9 cellular contexts compared by ENCODE assay signal in the genomic region with DNA sequence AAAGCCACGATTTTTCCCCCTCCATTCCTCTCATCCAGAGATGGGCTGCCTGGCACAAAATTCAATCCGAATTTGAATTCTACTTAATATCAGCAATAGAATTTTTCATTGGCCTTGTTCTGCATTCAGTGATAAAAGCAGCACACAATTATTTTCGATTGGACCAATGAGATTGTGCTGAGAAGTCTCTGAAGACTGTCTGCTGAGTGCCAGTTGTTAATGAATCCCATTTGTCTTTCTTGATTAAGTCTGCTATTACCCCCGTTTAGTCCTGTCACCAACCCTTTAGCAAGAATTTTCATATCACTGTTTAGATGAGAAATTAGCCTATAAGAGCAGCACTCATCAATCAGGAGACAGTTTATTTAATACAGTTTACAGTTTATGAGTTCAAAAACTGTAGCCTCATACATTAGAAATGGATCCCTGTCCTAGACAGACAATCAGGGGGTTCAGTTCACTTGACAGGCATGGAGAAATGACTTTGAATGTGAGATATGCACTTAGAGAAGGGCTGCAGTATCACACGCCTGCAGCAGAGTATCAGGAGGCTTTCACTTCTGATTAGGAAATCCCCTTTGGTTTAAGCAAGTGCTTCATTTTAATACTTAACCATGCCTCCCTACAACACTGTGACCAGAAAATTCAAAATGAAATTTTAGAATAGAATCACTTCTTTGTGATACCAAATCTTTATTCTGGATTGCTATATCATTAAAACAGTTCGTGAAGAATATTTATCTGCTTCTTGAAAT.
A peak's percentile ranks its signal among the peaks of the same experiment; 100 is the strongest.
DNase-seq lines count a peak whose midpoint lies in the region; ATAC-seq, FAIRE-seq and TF ChIP-seq lines count a peak whose summit lies in the region.
"Had no signal": no experiment of that assay in that cellular context is flagged by ENCODE, and none has a peak within 500 bp of the region (broad histone marks: within the 10 kb centered on the region; RNA-seq: fewer than 3 reads in every experiment).

No MANE protein-coding gene starts in this region.

- no peak overlapping the region for H2AFZ ChIP-seq in MM.1S (ENCODE audit: low read length)

- H3K27ac ChIP-seq in MM.1S (ENCODE audit: low read length) (no peak overlapping the region), left lung (peak overlapping the region in 1 of 2 donors; percentile 33), small intestine (ENCODE audit: low read depth in 1 of 2, low read length in 1 of 2) (peak overlapping the region in 1 of 2 donors; percentile 19), testis (no peak overlapping the region)

- intact Hi-C loops in left lung (cut with DNase I) (no loop called here), testis (cut with DNase I; ENCODE audit: low total_unique reads) (no loop called here)

- no peaks in the 10 kb centered on the region for H3F3A ChIP-seq in MM.1S (ENCODE audit: insufficient read depth, low read length)

- H3K36me3 ChIP-seq in MM.1S (replicated peaks; ENCODE audit: insufficient read depth, low read length) (no peaks in the 10 kb centered on the region), left lung (no peaks in the 10 kb centered on the region), small intestine (ENCODE audit: control insufficient read depth in 2 of 2, insufficient read depth in 2 of 2, low read length in 2 of 2) (no peaks in the 10 kb centered on the region), testis (ENCODE audit: low read depth, missing control alignments) (no peaks in the 10 kb centered on the region)

- H3K4me1 ChIP-seq in MM.1S (ENCODE audit: low read length) (no peaks in the 10 kb centered on the region), left lung (no peaks in the 10 kb centered on the region), small intestine (ENCODE audit: control insufficient read depth in 2 of 2, insufficient read depth in 1 of 2, low read depth in 1 of 2, low read length in 1 of 2) (no peaks in the 10 kb centered on the region), testis (no peaks in the 10 kb centered on the region)

- ATAC-seq in GM18861 (IDR thresholded peaks at IDR 0.05; ENCODE audit: unreplicated experiment) (peak; percentile 100), HG02571 (IDR thresholded peaks at IDR 0.05; ENCODE audit: unreplicated experiment) (peak; percentile 91), left lung (peak; percentile 41)

- no peak overlapping the region for H3K4me3 ChIP-seq in MM.1S (ENCODE audit: low read length)
- H3K4me3 ChIP-seq in left lung, result no peak overlapping the region
- H3K4me3 ChIP-seq in small intestine (ENCODE audit: low read depth in 1 of 2, low read length in 2 of 2), result no peak overlapping the region
- H3K4me3 ChIP-seq in testis, result no peak overlapping the region

- no peaks in the 10 kb centered on the region for H3K9me2 ChIP-seq in MM.1S (replicated peaks; ENCODE audit: insufficient read depth, low read length)

- FAIRE-seq in small intestine (lab: Jason Lieb, UNC), result no peak

- no peaks in the 10 kb centered on the region for H3K79me2 ChIP-seq in MM.1S (ENCODE audit: low read length)

- no peaks in the 10 kb centered on the region for H4K20me1 ChIP-seq in MM.1S (ENCODE audit: insufficient read depth, low read length)

- no peak overlapping the region for H3K9ac ChIP-seq in MM.1S (ENCODE audit: low read length)

- no peak for TF ChIP-seq POLR2A in testis (IDR thresholded peaks at IDR 0.05)

- H3K9me3 ChIP-seq in MM.1S (replicated peaks; ENCODE audit: insufficient read depth, low read length) (no peaks in the 10 kb centered on the region), left lung (no peaks in the 10 kb centered on the region), small intestine (ENCODE audit: control insufficient read depth, low read depth) (no peaks in the 10 kb centered on the region), testis (no peaks in the 10 kb centered on the region)

- H3K27me3 ChIP-seq in MM.1S (replicated peaks; ENCODE audit: insufficient read depth, low read length) (no peaks in the 10 kb centered on the region), left lung (no peaks in the 10 kb centered on the region), small intestine (ENCODE audit: control insufficient read depth in 2 of 2, insufficient read depth in 2 of 2, low read length in 2 of 2) (no peaks in the 10 kb centered on the region), testis (no peaks in the 10 kb centered on the region)

- peak; percentile 18 for DNase-seq in MM.1S
- no peak for DNase-seq in left lung
- DNase-seq in small intestine, result no peak
- no peak for DNase-seq in NCI-H1417 treated with DMSO at 0.1 percent for 48 hours (lab: John Stamatoyannopoulos, UW)
- DNase-seq in testis, result no peak
- no peak for DNase-seq in NCI-H774 (lab: John Stamatoyannopoulos, UW)
- DNase-seq: NCI-H146 had no signal

- WGBS in small intestine, 3 donors, result 51 to 53% (median 51%) methylated on average over 6 of the region's 6 CpGs
- WGBS in testis, 2 donors, result 44 to 66% methylated on average over 6 of the region's 6 CpGs

- TF ChIP-seq CTCF in MM.1S (IDR thresholded peaks at IDR 0.05; ENCODE audit: low read length) (no peak), left lung (IDR thresholded peaks at IDR 0.05) (no peak), testis (IDR thresholded peaks at IDR 0.05) (no peak)

- H3K4me2 ChIP-seq in MM.1S (ENCODE audit: low read depth, low read length), result no peak overlapping the region

Comparison
In these comparisons a context has a peak if more than half of its experiments do, and no peak if none do; other contexts are left out.
1. ATAC-seq: peak in every context shown above with its lines; median percentile 100 in GM18861; 91 in HG02571; 41 in left lung.